In genomic region chr1:192544983-192545393, GRCh38 we compare ENCODE assay signal across 9 cellular contexts. TPM values are rescaled to one million over a fixed set of nuclear protein-coding genes. Genes with fewer than 3 reads are reported as not detected.
DNase-seq lines count a peak whose midpoint lies in the region; ATAC-seq and TF ChIP-seq lines count a peak whose summit lies in the region.
"Had no signal": no experiment of that assay in that cellular context is flagged by ENCODE, and none has a peak within 500 bp of the region (broad histone marks: within the 10 kb centered on the region; RNA-seq: fewer than 3 reads in every experiment).

No MANE protein-coding gene starts in this region.

- peak overlapping the region in 1 of 3 donors; percentile 60 for H3K27ac Mint-ChIP-seq in IgD-negative memory B cell
- H3K27ac Mint-ChIP-seq in chondrocyte (ENCODE audit: unreplicated experiment): peak overlapping the region; percentile 68
- H3K27ac Mint-ChIP-seq in stimulated activated naive CD8-positive, alpha-beta T cell treated with anti-CD3 and anti-CD28 coated beads, Interleukin-15, amount 100 ng/mL, for 72 hours: no peak overlapping the region

- DNase-seq in GM10266 (ENCODE audit: extremely low spot score) (peak; percentile 36), chondrocyte (ENCODE audit: low spot score) (no peak), Peyer's patch (no peak), OCI-M1 (lab: John Stamatoyannopoulos, UW) (no peak)
- peak in 1 of 2 donors; percentile 21 for DNase-seq in stimulated activated naive CD8-positive, alpha-beta T cell treated with anti-CD3 and anti-CD28 coated beads, Interleukin-15, amount 100 ng/mL, for 72 hours
- DNase-seq in stimulated activated CD4-positive, alpha-beta T cell treated with anti-CD3 and anti-CD28 coated beads, Interleukin-15, amount 100 ng/mL, for 24 hours: no peak

- no peak overlapping the region for H3K4me3 ChIP-seq in Peyer's patch
- H3K4me3 ChIP-seq: lung had no signal

- no peaks in the 10 kb centered on the region for H3K9me3 ChIP-seq in Peyer's patch

- peaks cover 0 to under 1% (median 0%) of the 10 kb centered on the region in 4 donors for H3K4me1 ChIP-seq in Peyer's patch

- peak overlapping the region in 2 of 4 donors; percentile 18 to 19 for H3K27ac ChIP-seq in Peyer's patch

- H3K36me3 ChIP-seq in Peyer's patch: no peaks in the 10 kb centered on the region

- H3K9me3 Mint-ChIP-seq in IgD-negative memory B cell (peaks cover 0 to 2% (median 0%) of the 10 kb centered on the region in 3 donors), chondrocyte (ENCODE audit: low read depth) (no peaks in the 10 kb centered on the region)
- no peaks in the 10 kb centered on the region for H3K9me3 Mint-ChIP-seq in stimulated activated naive CD8-positive, alpha-beta T cell treated with anti-CD3 and anti-CD28 coated beads, Interleukin-15, amount 100 ng/mL, for 72 hours

- H3K27me3 Mint-ChIP-seq in IgD-negative memory B cell (peaks cover 1% of the 10 kb centered on the region), chondrocyte (ENCODE audit: low read depth) (no peaks in the 10 kb centered on the region)
- no peaks in the 10 kb centered on the region for H3K27me3 Mint-ChIP-seq in stimulated activated naive CD8-positive, alpha-beta T cell treated with anti-CD3 and anti-CD28 coated beads, Interleukin-15, amount 100 ng/mL, for 72 hours

- TF ChIP-seq CTCF in GM10266 (IDR thresholded peaks at IDR 0.05; ENCODE audit: control insufficient read depth, insufficient read depth, low read depth, missing control alignments): no peak
- no peak for TF ChIP-seq CTCF in chondrocyte (IDR thresholded peaks at IDR 0.05)
- no peak for TF ChIP-seq CTCF in Peyer's patch (IDR thresholded peaks at IDR 0.05)

- no peaks in the 10 kb centered on the region for H3K36me3 Mint-ChIP-seq in IgD-negative memory B cell
- no peaks in the 10 kb centered on the region for H3K36me3 Mint-ChIP-seq in chondrocyte (ENCODE audit: low read depth)

- H3K4me1 Mint-ChIP-seq in IgD-negative memory B cell: peaks cover 10 to 19% (median 13%) of the 10 kb centered on the region in 3 donors
- H3K4me1 Mint-ChIP-seq in chondrocyte (ENCODE audit: low read depth): peaks cover 50% of the 10 kb centered on the region
- H3K4me1 Mint-ChIP-seq in stimulated activated naive CD8-positive, alpha-beta T cell treated with anti-CD3 and anti-CD28 coated beads, Interleukin-15, amount 100 ng/mL, for 72 hours: peaks cover 62% of the 10 kb centered on the region

- no peak for TF ChIP-seq POLR2A in Peyer's patch (IDR thresholded peaks at IDR 0.05)

- peak; percentile 81 for ATAC-seq in GM21723 (IDR thresholded peaks at IDR 0.05; ENCODE audit: unreplicated experiment)
- peak; percentile 93 for ATAC-seq in stimulated activated naive CD8-positive, alpha-beta T cell treated with anti-CD3 and anti-CD28 coated beads, Interleukin-15, amount 100 ng/mL, for 72 hours

- H3K27me3 ChIP-seq in Peyer's patch: no peaks in the 10 kb centered on the region

- H3K4me3 Mint-ChIP-seq in IgD-negative memory B cell (peak overlapping the region in 3 of 4 donors; percentile 39 to 85 (median 83)), chondrocyte (ENCODE audit: unreplicated experiment) (peak overlapping the region; percentile 4)
- peak overlapping the region; percentile 46 to 69 for H3K4me3 Mint-ChIP-seq in stimulated activated naive CD8-positive, alpha-beta T cell treated with anti-CD3 and anti-CD28 coated beads, Interleukin-15, amount 100 ng/mL, for 72 hours

RNA-seq across cellular contexts. Expression of gene RGS1, which starts 30.6 kb away (rescaled TPM):
- polyA plus RNA-seq in IgD-negative memory B cell: 119 TPM
- not detected in 3 replicates for total RNA-seq in chondrocyte
- 100 to 1,000 TPM in 1 of 4 donors, 10 to 100 TPM in 2, 1 to 10 TPM in 1; 5.3 to 149 (median 20.0) TPM for total RNA-seq in Peyer's patch

Comparison
In these comparisons a context has a peak if more than half of its experiments do, and no peak if none do; other contexts are left out.
1. H3K4me3 Mint-ChIP-seq: peak in every context shown above with its lines; median percentile 83 in IgD-negative memory B cell; 58 in stimulated activated naive CD8-positive, alpha-beta T cell treated with anti-CD3 and anti-CD28 coated beads, Interleukin-15, amount 100 ng/mL, for 72 hours; 4 in chondrocyte.